In genomic region chr19:33511346-33511745, GRCh38 we compare ENCODE assay signal across 23 cellular contexts.
"Had no signal": no experiment of that assay in that cellular context is flagged by ENCODE, and none has a peak within 500 bp of the region (broad histone marks: within the 10 kb centered on the region; RNA-seq: fewer than 3 reads in every experiment).

No MANE protein-coding gene starts in this region.

- ATAC-seq: activated T-helper 17 cell treated with anti-CD3 and anti-CD28 coated beads, Interleukin-2, amount 50 U/mL, for 72 hours; T-helper 17 cell had no signal

- H3K27ac Mint-ChIP-seq: activated B cell treated with CpG ODN at 0.5 μM for 24 hours; activated CD4-positive, alpha-beta memory T cell treated with anti-CD3 and anti-CD28 coated beads, Interleukin-2, amount 10 ng/mL, durations not matched to agents 7 days and 5 days; activated naive CD4-positive, alpha-beta T cell treated with anti-CD3 and anti-CD28 coated beads for 36 hours; activated naive CD8-positive, alpha-beta T cell; activated T-helper 17 cell treated with anti-CD3 and anti-CD28 coated beads, Interleukin-2, amount 50 U/mL, for 72 hours; brain; T-helper 17 cell had no signal

- H3K27me3 Mint-ChIP-seq: activated B cell treated with CpG ODN at 0.5 μM for 24 hours; activated CD4-positive, alpha-beta memory T cell treated with anti-CD3 and anti-CD28 coated beads, Interleukin-2, amount 10 ng/mL, durations not matched to agents 7 days and 5 days; activated naive CD8-positive, alpha-beta T cell; activated T-helper 17 cell treated with anti-CD3 and anti-CD28 coated beads, Interleukin-2, amount 50 U/mL, for 72 hours; brain; T-helper 17 cell had no signal

- H3K27me3 ChIP-seq: cardiac muscle cell, MG63 had no signal

- H3K9me3 ChIP-seq: MG63 had no signal

- H3K36me3 ChIP-seq: cardiac muscle cell, MG63 had no signal

- H3K9me3 Mint-ChIP-seq: activated B cell treated with CpG ODN at 0.5 μM for 24 hours; activated CD4-positive, alpha-beta memory T cell treated with anti-CD3 and anti-CD28 coated beads, Interleukin-2, amount 10 ng/mL, durations not matched to agents 7 days and 5 days; activated naive CD4-positive, alpha-beta T cell treated with anti-CD3 and anti-CD28 coated beads for 36 hours; activated T-helper 17 cell treated with anti-CD3 and anti-CD28 coated beads, Interleukin-2, amount 50 U/mL, for 72 hours; brain had no signal

- H3K36me3 Mint-ChIP-seq: activated naive CD8-positive, alpha-beta T cell; brain had no signal

- H3K4me1 Mint-ChIP-seq: activated B cell treated with CpG ODN at 0.5 μM for 24 hours had no signal

- H3K4me3 ChIP-seq: cardiac muscle cell, MG63, PC-9 had no signal

- DNase-seq: activated B cell treated with CpG ODN at 0.5 μM for 24 hours; activated CD4-positive, alpha-beta memory T cell treated with anti-CD3 and anti-CD28 coated beads, Interleukin-2, amount 10 ng/mL, durations not matched to agents 7 days and 5 days; activated CD4-positive, alpha-beta T cell treated with anti-CD3 and anti-CD28 coated beads for 1 hour; activated CD4-positive, alpha-beta T cell treated with anti-CD3 and anti-CD28 coated beads, Interleukin-2, amount 50 U/mL, for 1 hour; activated gamma-delta T cell; activated naive CD4-positive, alpha-beta T cell treated with anti-CD3 and anti-CD28 coated beads for 36 hours; activated T-cell treated with anti-CD3 and anti-CD28 coated beads for 4 hours; activated T-cell treated with anti-CD3 and anti-CD28 coated beads, Interleukin-2, amount 50 U/mL, for 48 hours; amygdala; MG63; MV-4-11; NCI-H1417 treated with DMSO at 0.1 percent for 48 hours; NCI-H1694 treated with DMSO at 0.1 percent for 48 hours; NCI-H345; NCI-H510A; PC-9; SIG-M5; T-helper 17 cell; T-helper 9 cell had no signal

- H3K4me3 Mint-ChIP-seq: activated B cell treated with CpG ODN at 0.5 μM for 24 hours; activated CD4-positive, alpha-beta memory T cell treated with anti-CD3 and anti-CD28 coated beads, Interleukin-2, amount 10 ng/mL, durations not matched to agents 7 days and 5 days; activated naive CD4-positive, alpha-beta T cell treated with anti-CD3 and anti-CD28 coated beads for 36 hours; activated naive CD8-positive, alpha-beta T cell; activated T-helper 17 cell treated with anti-CD3 and anti-CD28 coated beads, Interleukin-2, amount 50 U/mL, for 72 hours; brain; T-helper 17 cell had no signal
